ENCODE assay signal across 8 cellular contexts in genomic region chr2:113370478-113371091, GRCh38.
DNase-seq lines count a peak whose midpoint lies in the region; ATAC-seq and TF ChIP-seq lines count a peak whose summit lies in the region.

No MANE protein-coding gene starts in this region.

- H3F3A ChIP-seq in GM23338 (replicated peaks; ENCODE audit: low read depth): no peaks in the 10 kb centered on the region

- no peaks in the 10 kb centered on the region; the same call in 2 of the 3 replicates for H3K9me3 Mint-ChIP-seq in GM23338
- peaks cover 0 to 3% (median 0%) of the 10 kb centered on the region in 6 donors for H3K9me3 Mint-ChIP-seq in immature natural killer cell

- H4K20me1 ChIP-seq in GM23338 (replicated peaks; ENCODE audit: insufficient read depth): no peaks in the 10 kb centered on the region

- POLR2A ChIA-PET in AG04449 (lab: Yijun Ruan, JAX): no interaction called here

- H3K4me1 Mint-ChIP-seq in GM23338: peaks cover 7% of the 10 kb centered on the region; the same call in 2 of the 3 replicates
- peaks cover 0 to 2% of the 10 kb centered on the region in 2 donors for H3K4me1 Mint-ChIP-seq in immature natural killer cell

- ATAC-seq in GM23338 (peak; percentile 99), HG02763 (IDR thresholded peaks at IDR 0.05; ENCODE audit: unreplicated experiment) (no peak)

- in situ Hi-C loops in SK-MEL-5 (cut with HindIII; ENCODE audit: low pct_unique_long_range_greater_than_20kb, low sequenced_read_pairs): no loop called here
- in situ Hi-C loops in astrocyte of the spinal cord (cut with HindIII; ENCODE audit: low sequenced_read_pairs): no loop called here

- no peaks in the 10 kb centered on the region for H3K79me2 ChIP-seq in GM23338 (replicated peaks; ENCODE audit: insufficient read depth)

- H3K4me3 ChIP-seq in AG04449 (ENCODE audit: low read depth, low read length): no peak overlapping the region
- no peak overlapping the region for H3K4me3 ChIP-seq in GM23338
- no peak overlapping the region for H3K4me3 ChIP-seq in astrocyte of the spinal cord (ENCODE audit: low read depth, low read length)

- H3K4me2 ChIP-seq in GM23338: no peak overlapping the region

- peaks cover 3% of the 10 kb centered on the region; the same call in 1 of the 3 replicates for H3K36me3 Mint-ChIP-seq in GM23338 (ENCODE audit: low read depth)
- H3K36me3 Mint-ChIP-seq in immature natural killer cell: no peaks in the 10 kb centered on the region

- H3K4me1 ChIP-seq in GM23338 (ENCODE audit: insufficient read depth): no peaks in the 10 kb centered on the region

- H3K36me3 ChIP-seq in GM23338 (ENCODE audit: insufficient read depth): no peaks in the 10 kb centered on the region

- H3K27me3 Mint-ChIP-seq in GM23338 (ENCODE audit: insufficient read depth, low read depth, poor library complexity): peaks cover 12% of the 10 kb centered on the region
- peaks cover 3 to 12% (median 8%) of the 10 kb centered on the region in 3 donors for H3K27me3 Mint-ChIP-seq in immature natural killer cell (ENCODE audit: low read depth in 3 of 3)

- no peaks in the 10 kb centered on the region for H3K27me3 ChIP-seq in GM23338 (ENCODE audit: insufficient read depth)

- no peak overlapping the region for H2AFZ ChIP-seq in GM23338

- DNase-seq in AG04449 (ENCODE audit: low read depth, low spot score): peak; percentile 34
- peak; percentile 83 for DNase-seq in GM23338 (ENCODE audit: low spot score)
- DNase-seq in SK-MEL-5 (ENCODE audit: low read depth, low spot score): peak; percentile 84
- peak; percentile 77 for DNase-seq in astrocyte of the spinal cord (ENCODE audit: low read depth, low spot score)
- peak; percentile 47 to 55 (median 54) for DNase-seq in immature natural killer cell
- DNase-seq in stimulated activated CD4-positive, alpha-beta T cell treated with anti-CD3 and anti-CD28 coated beads, Interleukin-1b, Interleukin-23, amount 100 ng/mL, for 48 hours: peak; percentile 65
- DNase-seq in caudate nucleus (lab: John Stamatoyannopoulos, UW): no peak

- no peak overlapping the region; the same call in 1 of the 2 replicates for H3K27ac Mint-ChIP-seq in GM23338
- H3K27ac Mint-ChIP-seq in immature natural killer cell: no peak overlapping the region

- no peaks in the 10 kb centered on the region for H3K9me2 ChIP-seq in GM23338 (ENCODE audit: insufficient read depth)

- H3K4me3 Mint-ChIP-seq in GM23338: no peak overlapping the region
- no peak overlapping the region for H3K4me3 Mint-ChIP-seq in immature natural killer cell

- CTCF ChIA-PET in AG04449 (lab: Yijun Ruan, JAX): interaction anchor here (0.6 to 10.4 kb wide), 41 partner anchors 9 to 788 kb away, joined by 3 to 198 read pairs (median 5); no protein-coding TSS in a partner anchor

- TF ChIP-seq CTCF in AG04449 (IDR thresholded peaks at IDR 0.05; ENCODE audit: insufficient read depth, low read length, missing control alignments) (peak; percentile 60), GM23338 (conservative IDR thresholded peaks at IDR 0.05; ENCODE audit: low read depth in 2 of 2) (peak; percentile 76 to 88), astrocyte of the spinal cord (IDR thresholded peaks at IDR 0.05; ENCODE audit: low read depth, low read length) (peak; percentile 57)

- H3K27ac ChIP-seq in GM23338 (ENCODE audit: low read depth) (no peak overlapping the region), caudate nucleus (ENCODE audit: low read depth, low read length) (no peak overlapping the region)

TF ChIP-seq in GM23338, 12 proteins besides CTCF, POLR2A, EP300 and RAD21 (continues in another document):
- no peak for TF ChIP-seq EZH2phosphoT487 (IDR thresholded peaks at IDR 0.05; ENCODE audit: unreplicated experiment)
- no peak for TF ChIP-seq JUNB (IDR thresholded peaks at IDR 0.05; ENCODE audit: unreplicated experiment)
- TF ChIP-seq ZNF114 (CRISPR knock-in tag; IDR thresholded peaks at IDR 0.05): no peak
- no peak for TF ChIP-seq ZNF331 (CRISPR knock-in tag; IDR thresholded peaks at IDR 0.05; ENCODE audit: low read depth)
- no peak for TF ChIP-seq NANOG (IDR thresholded peaks at IDR 0.05; ENCODE audit: borderline replicate concordance)
- no peak for TF ChIP-seq ETS1 (IDR thresholded peaks at IDR 0.05)
- no peak for TF ChIP-seq ZNF462 (CRISPR knock-in tag; IDR thresholded peaks at IDR 0.05)
- no peak for TF ChIP-seq POLR2AphosphoS5 (IDR thresholded peaks at IDR 0.05; ENCODE audit: low read depth)
- no peak for TF ChIP-seq STAT1 (IDR thresholded peaks at IDR 0.05; ENCODE audit: unreplicated experiment)
- TF ChIP-seq CREB1 (CRISPR knock-in tag; IDR thresholded peaks at IDR 0.05; ENCODE audit: low read depth): no peak

Comparison
In these comparisons a context has a peak if more than half of its experiments do, and no peak if none do; other contexts are left out.
1. DNase-seq: peak in AG04449 (single experiment), GM23338 (single experiment), SK-MEL-5 (single experiment), astrocyte of the spinal cord (single experiment), immature natural killer cell (3 of 3) and stimulated activated CD4-positive, alpha-beta T cell treated with anti-CD3 and anti-CD28 coated beads, Interleukin-1b, Interleukin-23, amount 100 ng/mL, for 48 hours (single experiment); none in caudate nucleus (0 of 61).
2. Peak in every context shown above with its lines, with median percentiles within 50 percentile points of each other: CTCF ChIP-seq.